ENCODE assay signal across 1 cellular context in the genomic region with DNA sequence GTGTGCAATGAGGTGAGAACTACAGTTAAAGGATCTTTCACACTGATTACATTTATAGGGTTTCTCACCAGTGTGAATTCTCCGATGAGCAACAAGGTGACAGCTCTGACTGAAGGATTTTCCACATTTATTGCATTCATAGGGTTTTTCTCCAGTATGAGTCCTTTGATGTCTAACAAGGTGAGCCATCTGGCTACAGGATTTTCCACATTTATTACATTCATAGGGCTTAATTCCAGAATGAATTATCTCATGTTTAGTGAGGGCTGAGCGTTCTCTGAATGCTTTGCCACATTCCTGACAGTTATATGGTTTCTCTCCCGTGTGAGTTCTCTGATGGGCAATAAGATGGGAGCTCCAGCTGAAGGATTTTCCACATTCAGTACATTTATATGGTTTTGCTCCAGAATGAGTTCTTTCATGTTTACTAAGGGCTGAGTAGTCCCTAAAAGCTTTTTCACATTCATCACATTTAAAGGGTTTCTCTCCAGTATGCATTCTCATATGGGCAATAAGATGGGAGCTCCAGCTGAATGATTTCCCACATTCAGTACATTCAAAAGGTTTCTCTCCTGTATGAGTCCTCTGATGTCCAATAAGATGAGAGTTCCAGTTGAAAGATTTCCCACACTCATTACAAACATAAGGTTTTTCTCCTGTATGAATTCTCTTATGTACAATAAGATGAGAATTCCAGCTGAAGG.
TF ChIP-seq lines count a peak whose summit lies in the region.

No MANE protein-coding gene starts in this region.

TF ChIP-seq in liver, 16 proteins besides CTCF, POLR2A, EP300 and RAD21 (continued from another document):
- TF ChIP-seq, protein P1, sequence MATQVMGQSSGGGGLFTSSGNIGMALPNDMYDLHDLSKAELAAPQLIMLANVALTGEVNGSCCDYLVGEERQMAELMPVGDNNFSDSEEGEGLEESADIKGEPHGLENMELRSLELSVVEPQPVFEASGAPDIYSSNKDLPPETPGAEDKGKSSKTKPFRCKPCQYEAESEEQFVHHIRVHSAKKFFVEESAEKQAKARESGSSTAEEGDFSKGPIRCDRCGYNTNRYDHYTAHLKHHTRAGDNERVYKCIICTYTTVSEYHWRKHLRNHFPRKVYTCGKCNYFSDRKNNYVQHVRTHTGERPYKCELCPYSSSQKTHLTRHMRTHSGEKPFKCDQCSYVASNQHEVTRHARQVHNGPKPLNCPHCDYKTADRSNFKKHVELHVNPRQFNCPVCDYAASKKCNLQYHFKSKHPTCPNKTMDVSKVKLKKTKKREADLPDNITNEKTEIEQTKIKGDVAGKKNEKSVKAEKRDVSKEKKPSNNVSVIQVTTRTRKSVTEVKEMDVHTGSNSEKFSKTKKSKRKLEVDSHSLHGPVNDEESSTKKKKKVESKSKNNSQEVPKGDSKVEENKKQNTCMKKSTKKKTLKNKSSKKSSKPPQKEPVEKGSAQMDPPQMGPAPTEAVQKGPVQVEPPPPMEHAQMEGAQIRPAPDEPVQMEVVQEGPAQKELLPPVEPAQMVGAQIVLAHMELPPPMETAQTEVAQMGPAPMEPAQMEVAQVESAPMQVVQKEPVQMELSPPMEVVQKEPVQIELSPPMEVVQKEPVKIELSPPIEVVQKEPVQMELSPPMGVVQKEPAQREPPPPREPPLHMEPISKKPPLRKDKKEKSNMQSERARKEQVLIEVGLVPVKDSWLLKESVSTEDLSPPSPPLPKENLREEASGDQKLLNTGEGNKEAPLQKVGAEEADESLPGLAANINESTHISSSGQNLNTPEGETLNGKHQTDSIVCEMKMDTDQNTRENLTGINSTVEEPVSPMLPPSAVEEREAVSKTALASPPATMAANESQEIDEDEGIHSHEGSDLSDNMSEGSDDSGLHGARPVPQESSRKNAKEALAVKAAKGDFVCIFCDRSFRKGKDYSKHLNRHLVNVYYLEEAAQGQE (IDR thresholded peaks at IDR 0.05), result no peak
- TF ChIP-seq EGR1 (IDR thresholded peaks at IDR 0.05; ENCODE audit: low read depth in 2 of 2) (no peak), TAF1 (conservative IDR thresholded peaks at IDR 0.05) (no peak), RXRA (IDR thresholded peaks at IDR 0.05) (no peak), FOXA2 (IDR thresholded peaks at IDR 0.05) (no peak), GABPA (IDR thresholded peaks at IDR 0.05 in 1 of 2, conservative IDR thresholded peaks at IDR 0.05 in 1 of 2) (no peak), SP1 (IDR thresholded peaks at IDR 0.05) (no peak), YY1 (IDR thresholded peaks at IDR 0.05) (no peak), HNF4G (IDR thresholded peaks at IDR 0.05) (no peak)
- TF ChIP-seq, protein P2, sequence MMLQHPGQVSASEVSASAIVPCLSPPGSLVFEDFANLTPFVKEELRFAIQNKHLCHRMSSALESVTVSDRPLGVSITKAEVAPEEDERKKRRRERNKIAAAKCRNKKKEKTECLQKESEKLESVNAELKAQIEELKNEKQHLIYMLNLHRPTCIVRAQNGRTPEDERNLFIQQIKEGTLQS (IDR thresholded peaks at IDR 0.05), result no peak
